In genomic region chr16:20705972-20706371, GRCh38 we compare ENCODE assay signal across 2 cellular contexts. TPM values are rescaled to one million over a fixed set of nuclear protein-coding genes. Genes with fewer than 3 reads are reported as not detected.
"Had no signal": no experiment of that assay in that cellular context is flagged by ENCODE, and none has a peak within 500 bp of the region (broad histone marks: within the 10 kb centered on the region; RNA-seq: fewer than 3 reads in every experiment).

No MANE protein-coding gene starts in this region.

RNA-seq across cellular contexts. Expression of gene ACSM1, which starts 8.5 kb away (rescaled TPM):
- total RNA-seq: chondrocyte, dermis microvascular lymphatic vessel endothelial cell had no signal
